In genomic region chr13:59318320-59318930, GRCh38 we compare ENCODE assay signal across 8 cellular contexts.
A peak's percentile ranks its signal among the peaks of the same experiment; 100 is the strongest.
DNase-seq lines count a peak whose midpoint lies in the region; ATAC-seq and TF ChIP-seq lines count a peak whose summit lies in the region.

No MANE protein-coding gene starts in this region.

- peaks cover 5% of the 10 kb centered on the region for H3K4me1 ChIP-seq in lower lobe of right lung

- TF ChIP-seq CTCF in coronary artery (IDR thresholded peaks at IDR 0.05) (peak; percentile 15), lower lobe of right lung (IDR thresholded peaks at IDR 0.05) (peak; percentile 73)

- H3K4me3 ChIP-seq in coronary artery (no peak overlapping the region), lower lobe of right lung (no peak overlapping the region)

- ATAC-seq in HG02798 (IDR thresholded peaks at IDR 0.05; ENCODE audit: poor library complexity, unreplicated experiment) (peak; percentile 82), lower lobe of right lung (peak; percentile 42 to 61)

- intact Hi-C loops in lower lobe of right lung (cut with DNase I) = no loop called here

- DNase-seq in NCI-H524 (lab: John Stamatoyannopoulos, UW) (peak; percentile 18 to 76), NCI-H524 treated with DMSO at 0.1 percent for 48 hours (lab: John Stamatoyannopoulos, UW) (no peak), NCI-H2081 (lab: John Stamatoyannopoulos, UW) (peak; percentile 65 to 73), coronary artery (ENCODE audit: low spot score) (no peak), lower lobe of right lung (no peak)
- peak; percentile 10 for DNase-seq in activated CD4-positive, alpha-beta T cell treated with anti-CD3 and anti-CD28 coated beads for 1 hour
- DNase-seq in stimulated activated CD8-positive, alpha-beta memory T cell treated with anti-CD3 and anti-CD28 coated beads, Interleukin-2, amount 100 ng/mL, for 48 hours (ENCODE audit: low read depth in 2 of 2) = peak; percentile 41

- no peaks in the 10 kb centered on the region for H3K36me3 ChIP-seq in lower lobe of right lung

- H3K27ac ChIP-seq in coronary artery (no peak overlapping the region), lower lobe of right lung (no peak overlapping the region)

- H3K27me3 ChIP-seq in lower lobe of right lung (ENCODE audit: low read depth) = no peaks in the 10 kb centered on the region

- no peaks in the 10 kb centered on the region for H3K9me3 ChIP-seq in lower lobe of right lung

Comparison
In these comparisons a context has a peak if more than half of its experiments do, and no peak if none do; other contexts are left out.
1. DNase-seq: peak in NCI-H524 (2 of 2), NCI-H2081 (2 of 2), activated CD4-positive, alpha-beta T cell treated with anti-CD3 and anti-CD28 coated beads for 1 hour (single experiment) and stimulated activated CD8-positive, alpha-beta memory T cell treated with anti-CD3 and anti-CD28 coated beads, Interleukin-2, amount 100 ng/mL, for 48 hours (2 of 2); none in NCI-H524 treated with DMSO at 0.1 percent for 48 hours (single experiment), coronary artery (single experiment) and lower lobe of right lung (single experiment).